1 cellular context compared by ENCODE assay signal in genomic region chr3:193598202-193598601, GRCh38.
TF ChIP-seq lines count a peak whose summit lies in the region.

No MANE protein-coding gene starts in this region.

TF ChIP-seq in K562, 482 proteins besides CTCF, POLR2A, EP300 and RAD21 (continued from another document and continues in another):
- TF ChIP-seq CHD7 (IDR thresholded peaks at IDR 0.05; ENCODE audit: low read depth, low read length) (no peak), E2F5 (CRISPR knock-in tag; IDR thresholded peaks at IDR 0.05) (no peak), ZNF24 (IDR thresholded peaks at IDR 0.05) (no peak), PATZ1 (CRISPR knock-in tag; IDR thresholded peaks at IDR 0.05; ENCODE audit: borderline replicate concordance) (no peak), TAF7 (tag; IDR thresholded peaks at IDR 0.05) (no peak), JUND (IDR thresholded peaks at IDR 0.05; ENCODE audit: borderline replicate concordance, low read depth, low read length) (peak; percentile 10; the same call in 1 of the 2 replicates), JUND (tag; IDR thresholded peaks at IDR 0.05; ENCODE audit: borderline replicate concordance, low read depth, low read length) (no peak; the same call in 2 of the 3 replicates), SOX6 (IDR thresholded peaks at IDR 0.05) (no peak; the same call in 1 of the 2 replicates), SRSF7 (optimal IDR thresholded peaks at IDR 0.05; ENCODE audit: low read depth, low read length) (no peak), GATAD2B (IDR thresholded peaks at IDR 0.05; ENCODE audit: borderline replicate concordance) (no peak), MTA1 (IDR thresholded peaks at IDR 0.05; ENCODE audit: borderline replicate concordance) (no peak), JUN (IDR thresholded peaks at IDR 0.05; ENCODE audit: borderline replicate concordance, low read depth, low read length) (no peak), JUN (CRISPR knock-in tag; IDR thresholded peaks at IDR 0.05; ENCODE audit: borderline replicate concordance) (no peak), BRD9 (IDR thresholded peaks at IDR 0.05; ENCODE audit: low read depth, partially characterized antibody) (no peak), NR1H2 (CRISPR knock-in tag; IDR thresholded peaks at IDR 0.05) (no peak), POLR2G (IDR thresholded peaks at IDR 0.05; ENCODE audit: low read depth, low read length) (no peak), RBM39 (optimal IDR thresholded peaks at IDR 0.05; ENCODE audit: low read depth, low read length) (no peak), DPF2 (IDR thresholded peaks at IDR 0.05) (peak; percentile 52; the same call in 1 of the 2 replicates), EHMT2 (IDR thresholded peaks at IDR 0.05) (peak; percentile 52; the same call in 1 of the 2 replicates), NBN (IDR thresholded peaks at IDR 0.05; ENCODE audit: low read depth) (no peak), ESRRA (IDR thresholded peaks at IDR 0.05; ENCODE audit: borderline replicate concordance, low read depth) (peak; percentile 96), ZNF766 (CRISPR knock-in tag; conservative IDR thresholded peaks at IDR 0.05) (peak; percentile 62; the same call in 1 of the 2 replicates), ZC3H4 (CRISPR knock-in tag; IDR thresholded peaks at IDR 0.05; ENCODE audit: borderline replicate concordance) (no peak), GABPB1 (CRISPR knock-in tag; IDR thresholded peaks at IDR 0.05) (no peak), ATF3 (IDR thresholded peaks at IDR 0.05) (no peak), ATF3 (CRISPR knock-in tag; conservative IDR thresholded peaks at IDR 0.05) (no peak), MYC (IDR thresholded peaks at IDR 0.05; ENCODE audit: low read depth, low read length) (peak; percentile 51), MYC (CRISPR knock-in tag; IDR thresholded peaks at IDR 0.05; ENCODE audit: borderline replicate concordance, low read depth) (no peak), ZNF778 (CRISPR knock-in tag; IDR thresholded peaks at IDR 0.05) (no peak), PHB2 (IDR thresholded peaks at IDR 0.05; ENCODE audit: low read depth) (no peak), FOXK1 (CRISPR knock-in tag; IDR thresholded peaks at IDR 0.05; ENCODE audit: borderline replicate concordance) (no peak), HNRNPLL (IDR thresholded peaks at IDR 0.05; ENCODE audit: low read depth, low read length, poor library complexity, severe bottlenecking) (no peak), ZNF347 (CRISPR knock-in tag; IDR thresholded peaks at IDR 0.05; ENCODE audit: low read depth) (no peak), TOE1 (IDR thresholded peaks at IDR 0.05; ENCODE audit: borderline replicate concordance) (no peak), TOE1 (CRISPR knock-in tag; IDR thresholded peaks at IDR 0.05; ENCODE audit: borderline replicate concordance, low read depth) (no peak), TARDBP (IDR thresholded peaks at IDR 0.05) (no peak), ZNF655 (CRISPR knock-in tag; IDR thresholded peaks at IDR 0.05) (no peak), ZNF263 (CRISPR knock-in tag; IDR thresholded peaks at IDR 0.05; ENCODE audit: borderline replicate concordance) (no peak), SREBF2 (CRISPR knock-in tag; IDR thresholded peaks at IDR 0.05) (no peak), ZNF449 (CRISPR knock-in tag; IDR thresholded peaks at IDR 0.05) (no peak)
